ENCODE assay signal across 20 cellular contexts in the genomic region with DNA sequence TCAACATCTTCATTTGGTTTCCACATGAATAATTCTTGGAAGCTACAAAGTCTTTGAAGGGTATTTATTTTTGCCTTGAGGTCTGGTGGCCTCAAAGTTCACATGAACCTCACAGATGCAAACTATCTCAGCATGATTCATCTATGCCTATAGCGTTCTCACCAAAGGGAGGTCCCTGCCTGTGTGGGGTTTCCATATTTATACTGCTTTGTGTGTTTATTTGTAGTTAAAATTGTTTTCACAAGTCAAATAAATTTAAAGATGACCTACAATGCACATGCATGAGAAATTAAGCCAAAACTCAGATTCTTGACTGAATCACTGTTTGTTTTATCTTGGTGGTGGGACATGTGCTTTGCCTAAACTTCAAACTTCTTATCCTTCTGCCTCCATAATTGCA.
DNase-seq lines count a peak whose midpoint lies in the region; ATAC-seq, FAIRE-seq and TF ChIP-seq lines count a peak whose summit lies in the region.
"Had no signal": no experiment of that assay in that cellular context is flagged by ENCODE, and none has a peak within 500 bp of the region (broad histone marks: within the 10 kb centered on the region; RNA-seq: fewer than 3 reads in every experiment).

No MANE protein-coding gene starts in this region.

- H3K36me3 ChIP-seq in astrocyte (ENCODE audit: insufficient read depth, low read length) = no peaks in the 10 kb centered on the region
- H3K36me3 ChIP-seq: suprapubic skin had no signal

- H3K79me2 ChIP-seq in astrocyte (ENCODE audit: insufficient read depth, low read length) = no peaks in the 10 kb centered on the region

- peak; percentile 58 for ATAC-seq in HG02870 (IDR thresholded peaks at IDR 0.05; ENCODE audit: unreplicated experiment)
- ATAC-seq in CD4-positive, alpha-beta T cell (ENCODE audit: poor library complexity) = no peak
- ATAC-seq: effector memory CD8-positive, alpha-beta T cell; T-helper 17 cell had no signal

- H3K27me3 Mint-ChIP-seq in astrocyte (ENCODE audit: low read depth, unreplicated experiment) = no peaks in the 10 kb centered on the region
- peaks cover 7% of the 10 kb centered on the region for H3K27me3 Mint-ChIP-seq in CD4-positive, alpha-beta T cell

- no peak overlapping the region for H3K4me2 ChIP-seq in astrocyte (ENCODE audit: low read length)

- DNase-seq in AG08396 (ENCODE audit: low spot score) (peak; percentile 31), astrocyte (ENCODE audit: low read depth) (peak; percentile 79), kidney glomerular epithelial cell (lab: John Stamatoyannopoulos, UW) (peak; percentile 27), NCI-H446 treated with DMSO at 0.1 percent for 48 hours (lab: John Stamatoyannopoulos, UW) (no peak), NCI-H1417 (lab: John Stamatoyannopoulos, UW) (no peak), NCI-H2171 (lab: John Stamatoyannopoulos, UW) (no peak)
- no peak for DNase-seq in CD4-positive, alpha-beta T cell
- DNase-seq: activated CD4-positive, alpha-beta T cell treated with anti-CD3 and anti-CD28 coated beads, Interleukin-2, amount 10 ng/mL, durations not matched to agents 7 days and 5 days; DMS53; effector memory CD8-positive, alpha-beta T cell; islet precursor cell; NCI-H2081; NCI-H82; stimulated activated CD4-positive, alpha-beta T cell treated with anti-CD3 and anti-CD28 coated beads, Interleukin-12 subunit alpha, Interleukin-12 subunit beta, amount 100 ng/mL, for 4 hours; T-helper 17 cell had no signal

- H3K4me3 ChIP-seq in astrocyte (ENCODE audit: insufficient read depth, low read depth, low read length) = no peak overlapping the region
- H3K4me3 ChIP-seq: suprapubic skin had no signal

- peaks cover 6% of the 10 kb centered on the region for H3K9me3 Mint-ChIP-seq in astrocyte (ENCODE audit: unreplicated experiment)
- no peaks in the 10 kb centered on the region for H3K9me3 Mint-ChIP-seq in CD4-positive, alpha-beta T cell
- H3K9me3 Mint-ChIP-seq: activated T-helper 1 cell treated with anti-CD3 and anti-CD28 coated beads, Interleukin-12 subunit alpha, Interleukin-12 subunit beta, Interleukin-2, Interleukin-4 antibody, amounts not matched to agents 30 ng/mL and 10 ng/mL and 1 ng/mL, durations not matched to agents 14 hours and 24 hours and 36 hours; effector memory CD8-positive, alpha-beta T cell had no signal

- no peak overlapping the region for H3K9ac ChIP-seq in astrocyte (ENCODE audit: low read length)
- H3K9ac ChIP-seq: parathyroid adenoma had no signal

- H3K36me3 Mint-ChIP-seq in astrocyte (ENCODE audit: low read depth, unreplicated experiment) = peaks cover 10% of the 10 kb centered on the region
- H3K36me3 Mint-ChIP-seq in CD4-positive, alpha-beta T cell (ENCODE audit: low read depth) = no peaks in the 10 kb centered on the region

- no peak for TF ChIP-seq CTCF in astrocyte (IDR thresholded peaks at IDR 0.05; ENCODE audit: insufficient read depth, low read depth, low read length)
- TF ChIP-seq CTCF in CD4-positive, alpha-beta T cell (IDR thresholded peaks at IDR 0.05) = no peak

- CTCF ChIA-PET in CD4-positive, alpha-beta T cell (lab: Charles Lee) = no interaction called here

- H3K27ac Mint-ChIP-seq in astrocyte (ENCODE audit: unreplicated experiment) = no peak overlapping the region
- no peak overlapping the region for H3K27ac Mint-ChIP-seq in CD4-positive, alpha-beta T cell
- H3K27ac Mint-ChIP-seq: activated CD4-positive, alpha-beta T cell treated with anti-CD3 and anti-CD28 coated beads, Interleukin-2, amount 10 ng/mL, durations not matched to agents 7 days and 5 days; activated T-helper 1 cell treated with anti-CD3 and anti-CD28 coated beads, Interleukin-12 subunit alpha, Interleukin-12 subunit beta, Interleukin-2, Interleukin-4 antibody, amounts not matched to agents 30 ng/mL and 10 ng/mL and 1 ng/mL, durations not matched to agents 14 hours and 24 hours and 36 hours; effector memory CD8-positive, alpha-beta T cell had no signal

- no peak overlapping the region for H3K4me3 Mint-ChIP-seq in astrocyte (ENCODE audit: unreplicated experiment)
- H3K4me3 Mint-ChIP-seq in CD4-positive, alpha-beta T cell = no peak overlapping the region
- H3K4me3 Mint-ChIP-seq: activated CD4-positive, alpha-beta T cell treated with anti-CD3 and anti-CD28 coated beads, Interleukin-2, amount 10 ng/mL, durations not matched to agents 7 days and 5 days; activated T-helper 1 cell treated with anti-CD3 and anti-CD28 coated beads, Interleukin-12 subunit alpha, Interleukin-12 subunit beta, Interleukin-2, Interleukin-4 antibody, amounts not matched to agents 30 ng/mL and 10 ng/mL and 1 ng/mL, durations not matched to agents 14 hours and 24 hours and 36 hours; effector memory CD8-positive, alpha-beta T cell; T-helper 17 cell had no signal

- no peak for FAIRE-seq in astrocyte (lab: Jason Lieb, UNC)
- FAIRE-seq: bronchial epithelial cell had no signal

- no peaks in the 10 kb centered on the region for H3K27me3 ChIP-seq in astrocyte (ENCODE audit: insufficient read depth, low read length)
- H3K27me3 ChIP-seq in CD4-positive, alpha-beta T cell (ENCODE audit: control insufficient read depth, insufficient read depth, low read length) = no peaks in the 10 kb centered on the region
- H3K27me3 ChIP-seq: suprapubic skin had no signal

- peaks cover 10% of the 10 kb centered on the region for H3K4me1 ChIP-seq in astrocyte (ENCODE audit: insufficient read depth, low read length)
- H3K4me1 ChIP-seq: suprapubic skin had no signal

- POLR2A ChIA-PET in CD4-positive, alpha-beta T cell (lab: Charles Lee) = no interaction called here

- H3K4me1 Mint-ChIP-seq in astrocyte (ENCODE audit: low read depth, unreplicated experiment) = peaks cover 2% of the 10 kb centered on the region
- no peaks in the 10 kb centered on the region for H3K4me1 Mint-ChIP-seq in CD4-positive, alpha-beta T cell (ENCODE audit: low read depth)

- H2AFZ ChIP-seq in astrocyte (ENCODE audit: low read depth, low read length) = no peak overlapping the region
- H2AFZ ChIP-seq: parathyroid adenoma had no signal

- peak overlapping the region; percentile 3 for H3K27ac ChIP-seq in astrocyte (ENCODE audit: low read depth, low read length)
- no peak overlapping the region for H3K27ac ChIP-seq in CD4-positive, alpha-beta T cell (ENCODE audit: low read depth, low read length)
- H3K27ac ChIP-seq: parathyroid adenoma, suprapubic skin had no signal

- no peaks in the 10 kb centered on the region for H4K20me1 ChIP-seq in astrocyte (ENCODE audit: insufficient read depth, low read length)

- no peaks in the 10 kb centered on the region for H3K9me3 ChIP-seq in astrocyte (ENCODE audit: insufficient read depth, low read depth, low read length)
- H3K9me3 ChIP-seq in CD4-positive, alpha-beta T cell (ENCODE audit: control insufficient read depth, low read length) = no peaks in the 10 kb centered on the region
- H3K9me3 ChIP-seq: suprapubic skin had no signal

- intact Hi-C loops in CD4-positive, alpha-beta T cell (cut with DNase I, micrococcal nuclease) = no loop called here

Comparison
In these comparisons a context has a peak if more than half of its experiments do, and no peak if none do; other contexts are left out.
1. DNase-seq: peak in AG08396 (single experiment), astrocyte (single experiment) and kidney glomerular epithelial cell (single experiment); none in NCI-H446 treated with DMSO at 0.1 percent for 48 hours (single experiment), NCI-H1417 (0 of 3), CD4-positive, alpha-beta T cell (0 of 10) and NCI-H2171 (single experiment).